ENCODE assay signal across 23 cellular contexts in the genomic region with DNA sequence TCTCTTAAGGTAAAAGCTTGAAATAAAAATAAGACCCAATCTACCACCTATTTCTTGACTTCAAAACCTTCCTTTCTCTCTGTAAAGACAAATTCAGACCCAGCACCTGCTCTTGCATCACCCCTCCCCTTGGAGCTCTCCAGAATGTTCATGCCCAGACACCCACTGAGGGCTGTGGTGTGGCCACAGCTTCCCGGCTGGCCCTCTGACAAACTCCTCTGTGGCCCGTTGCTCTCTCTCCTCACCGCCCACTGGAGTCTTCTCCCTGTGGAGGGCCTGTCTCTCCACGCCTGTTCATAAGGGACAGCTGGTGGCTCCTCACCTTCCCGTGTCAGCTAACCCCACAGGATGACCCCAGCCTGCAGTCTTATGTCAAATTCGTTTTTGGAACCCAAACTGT. TPM values are rescaled to one million over a fixed set of nuclear protein-coding genes. Genes with fewer than 3 reads are reported as not detected.
A peak's percentile ranks its signal among the peaks of the same experiment; 100 is the strongest.
DNase-seq lines count a peak whose midpoint lies in the region; ATAC-seq, FAIRE-seq and TF ChIP-seq lines count a peak whose summit lies in the region.
"Had no signal": no experiment of that assay in that cellular context is flagged by ENCODE, and none has a peak within 500 bp of the region (broad histone marks: within the 10 kb centered on the region; RNA-seq: fewer than 3 reads in every experiment).

No MANE protein-coding gene starts in this region.

- H3K9me3 Mint-ChIP-seq in stimulated activated naive CD8-positive, alpha-beta T cell treated with anti-CD3 and anti-CD28 coated beads, Interleukin-15, Interleukin-2, amounts not matched to agents 100 ng/mL and 50 ng/mL, for 24 hours = peaks cover 22% of the 10 kb centered on the region
- H3K9me3 Mint-ChIP-seq in astrocyte (ENCODE audit: unreplicated experiment) (peaks cover 16% of the 10 kb centered on the region), natural killer cell (peaks cover 5 to 8% of the 10 kb centered on the region in 2 donors)

- peaks cover 7% of the 10 kb centered on the region for H3K9me3 ChIP-seq in astrocyte (ENCODE audit: insufficient read depth, low read depth, low read length)

- no peak overlapping the region for H3K4me2 ChIP-seq in astrocyte (ENCODE audit: low read length)

- no peak overlapping the region for H3K9ac ChIP-seq in astrocyte (ENCODE audit: low read length)

- H3K36me3 ChIP-seq in astrocyte (ENCODE audit: insufficient read depth, low read length) = peaks cover 22% of the 10 kb centered on the region

- H4K20me1 ChIP-seq in astrocyte (ENCODE audit: insufficient read depth, low read length) = peaks cover 38% of the 10 kb centered on the region

- H3K4me1 Mint-ChIP-seq in stimulated activated naive CD8-positive, alpha-beta T cell treated with anti-CD3 and anti-CD28 coated beads, Interleukin-15, Interleukin-2, amounts not matched to agents 100 ng/mL and 50 ng/mL, for 24 hours (ENCODE audit: low read depth) = peaks cover 64% of the 10 kb centered on the region
- peaks cover 50% of the 10 kb centered on the region for H3K4me1 Mint-ChIP-seq in astrocyte (ENCODE audit: low read depth, unreplicated experiment)
- H3K4me1 Mint-ChIP-seq in natural killer cell = peaks cover 69 to 74% of the 10 kb centered on the region in 2 donors

- ATAC-seq in stimulated activated naive CD8-positive, alpha-beta T cell treated with anti-CD3 and anti-CD28 coated beads, Interleukin-15, Interleukin-2, amounts not matched to agents 100 U/mL and 50 U/mL, for 24 hours = no peak
- ATAC-seq in natural killer cell = no peak
- no peak for ATAC-seq in HG03565 (IDR thresholded peaks at IDR 0.05; ENCODE audit: unreplicated experiment)
- ATAC-seq: heart left ventricle had no signal

- DNase-seq in stimulated activated naive CD8-positive, alpha-beta T cell treated with anti-CD3 and anti-CD28 coated beads, Interleukin-15, Interleukin-2, amounts not matched to agents 100 U/mL and 50 U/mL, for 24 hours = no peak
- DNase-seq in astrocyte (ENCODE audit: low read depth) (no peak), natural killer cell (no peak), GOT3 (lab: John Stamatoyannopoulos, UW) (no peak), iPS-NIHi7 (ENCODE audit: extremely low spot score) (no peak)
- no peak for DNase-seq in effector CD4-positive, alpha-beta T cell
- DNase-seq: activated naive CD4-positive, alpha-beta T cell; DND-41; left ventricle myocardium inferior; NCI-H1694 treated with DMSO at 0.1 percent for 48 hours; OCI-M1; SIG-M5; stimulated activated CD8-positive, alpha-beta memory T cell treated with anti-CD3 and anti-CD28 coated beads, Interleukin-4, amount 100 ng/mL, for 48 hours had no signal

- peaks cover 87% of the 10 kb centered on the region for H3K79me2 ChIP-seq in astrocyte (ENCODE audit: insufficient read depth, low read length)

- no peak overlapping the region for H3K4me3 Mint-ChIP-seq in stimulated activated naive CD8-positive, alpha-beta T cell treated with anti-CD3 and anti-CD28 coated beads, Interleukin-15, Interleukin-2, amounts not matched to agents 100 ng/mL and 50 ng/mL, for 24 hours
- H3K4me3 Mint-ChIP-seq in astrocyte (ENCODE audit: unreplicated experiment) (peak overlapping the region; percentile 69), natural killer cell (peak overlapping the region; percentile 63)
- H3K4me3 Mint-ChIP-seq: CD14-positive monocyte had no signal

- H3K27ac Mint-ChIP-seq in stimulated activated naive CD8-positive, alpha-beta T cell treated with anti-CD3 and anti-CD28 coated beads, Interleukin-15, Interleukin-2, amounts not matched to agents 100 ng/mL and 50 ng/mL, for 24 hours = peak overlapping the region; percentile 7
- H3K27ac Mint-ChIP-seq in astrocyte (ENCODE audit: unreplicated experiment) (no peak overlapping the region), natural killer cell (peak overlapping the region; percentile 97 to 100)

- H2AFZ ChIP-seq in astrocyte (ENCODE audit: low read depth, low read length) = no peak overlapping the region

- peaks cover 64% of the 10 kb centered on the region for H3K36me3 Mint-ChIP-seq in stimulated activated naive CD8-positive, alpha-beta T cell treated with anti-CD3 and anti-CD28 coated beads, Interleukin-15, Interleukin-2, amounts not matched to agents 100 ng/mL and 50 ng/mL, for 24 hours (ENCODE audit: low read depth)
- peaks cover 39% of the 10 kb centered on the region for H3K36me3 Mint-ChIP-seq in astrocyte (ENCODE audit: low read depth, unreplicated experiment)
- peaks cover 26% of the 10 kb centered on the region for H3K36me3 Mint-ChIP-seq in natural killer cell

- intact Hi-C loops in natural killer cell (cut with micrococcal nuclease) = no loop called here

- no peaks in the 10 kb centered on the region for H3K27me3 ChIP-seq in astrocyte (ENCODE audit: insufficient read depth, low read length)
- H3K27me3 ChIP-seq: heart left ventricle, right atrium auricular region had no signal

- H3K27me3 Mint-ChIP-seq in stimulated activated naive CD8-positive, alpha-beta T cell treated with anti-CD3 and anti-CD28 coated beads, Interleukin-15, Interleukin-2, amounts not matched to agents 100 ng/mL and 50 ng/mL, for 24 hours = no peaks in the 10 kb centered on the region
- no peaks in the 10 kb centered on the region for H3K27me3 Mint-ChIP-seq in astrocyte (ENCODE audit: low read depth, unreplicated experiment)
- H3K27me3 Mint-ChIP-seq in natural killer cell (ENCODE audit: low read depth in 2 of 2) = no peaks in the 10 kb centered on the region
- H3K27me3 Mint-ChIP-seq: IgD-negative memory B cell had no signal

- H3K4me3 ChIP-seq in astrocyte (ENCODE audit: insufficient read depth, low read depth, low read length) = no peak overlapping the region
- H3K4me3 ChIP-seq: heart left ventricle, left ventricle myocardium inferior, right atrium auricular region had no signal

- peaks cover 32% of the 10 kb centered on the region for H3K4me1 ChIP-seq in astrocyte (ENCODE audit: insufficient read depth, low read length)

- no peak overlapping the region for H3K27ac ChIP-seq in astrocyte (ENCODE audit: low read depth, low read length)
- H3K27ac ChIP-seq: heart left ventricle, left ventricle myocardium inferior, right atrium auricular region had no signal

- no peak for FAIRE-seq in astrocyte (lab: Jason Lieb, UNC)
- FAIRE-seq: colon, endometrium, GM12892, H54 had no signal

- no peak for TF ChIP-seq CTCF in astrocyte (IDR thresholded peaks at IDR 0.05; ENCODE audit: insufficient read depth, low read depth, low read length)
- no peak for TF ChIP-seq CTCF in natural killer cell (IDR thresholded peaks at IDR 0.05)

RNA-seq across cellular contexts. Expression of gene TSSK6, which starts 49.1 kb away (rescaled TPM):
- total RNA-seq in astrocyte (1.8 TPM in 2 replicates), natural killer cell (1 to 10 TPM; 2.2 to 2.5 (median 2.3) TPM)

RNA-seq across cellular contexts. Expression of gene NDUFA13, which starts 49.8 kb away (rescaled TPM):
- 311 and 347 TPM in 2 replicates for total RNA-seq in astrocyte
- 100 to 1,000 TPM; 165 to 191 (median 188) TPM for total RNA-seq in natural killer cell
